Comparison of ENCODE assay signal across 17 cellular contexts in the genomic region with DNA sequence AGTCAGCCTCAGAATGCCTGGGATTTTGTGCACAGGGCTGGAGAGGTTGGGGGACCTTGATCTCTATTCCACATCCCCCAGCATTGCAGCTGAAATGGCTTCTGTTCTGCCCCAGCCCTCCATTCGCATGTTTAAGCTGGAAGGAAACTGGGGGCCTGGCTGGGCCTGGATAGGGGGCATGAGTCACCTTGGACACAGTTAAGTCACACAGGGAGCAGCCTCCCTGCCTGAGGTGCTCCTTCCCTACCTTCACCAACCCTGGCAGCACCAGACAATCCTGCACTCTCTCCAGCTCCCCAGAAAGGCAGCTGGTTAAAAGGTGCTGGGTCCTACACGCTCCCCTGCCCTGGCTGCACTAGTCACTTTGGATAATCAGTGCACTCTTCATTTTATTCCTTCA. TPM values are rescaled to one million over a fixed set of nuclear protein-coding genes. Genes with fewer than 3 reads are reported as not detected.
A peak's percentile ranks its signal among the peaks of the same experiment; 100 is the strongest.
DNase-seq lines count a peak whose midpoint lies in the region; ATAC-seq, FAIRE-seq and TF ChIP-seq lines count a peak whose summit lies in the region.
"Had no signal": no experiment of that assay in that cellular context is flagged by ENCODE, and none has a peak within 500 bp of the region (broad histone marks: within the 10 kb centered on the region; RNA-seq: fewer than 3 reads in every experiment).

No MANE protein-coding gene starts in this region.

- in situ Hi-C loops in HepG2 (cut with HindIII; ENCODE audit: extremely low pct_ligation_motif_present, low pct_unique_long_range_greater_than_20kb): loop anchor here (25.0 kb wide), 1 partner anchor 485 kb away; a partner anchor contains a TSS

- ATAC-seq in HG03571 (IDR thresholded peaks at IDR 0.05; ENCODE audit: unreplicated experiment) (no peak), HepG2 (no peak)

- peaks cover 3% of the 10 kb centered on the region for H3K27me3 Mint-ChIP-seq in brain
- H3K27me3 Mint-ChIP-seq: CD8-positive, alpha-beta memory T cell had no signal

- TF ChIP-seq RAD21 in HepG2 (CRISPR knock-in tag; IDR thresholded peaks at IDR 0.05): no peak

- no peaks in the 10 kb centered on the region for H3K36me3 ChIP-seq in HepG2 (replicated peaks in 1 of 2; ENCODE audit: control insufficient read depth in 1 of 2, insufficient read depth in 2 of 2, low read length in 2 of 2)

- H3K4me3 ChIP-seq in HepG2 (replicated peaks in 1 of 3; ENCODE audit: insufficient read depth in 1 of 3, low read depth in 2 of 3, low read length in 3 of 3): no peak overlapping the region

- no peaks in the 10 kb centered on the region for H3K9me3 ChIP-seq in HepG2 (ENCODE audit: low read length)

- H3K9ac ChIP-seq in HepG2 (ENCODE audit: insufficient read depth, low read depth, low read length): no peak overlapping the region

- no peak for FAIRE-seq in HepG2 (lab: Jason Lieb, UNC)

- H3K27me3 ChIP-seq in layer of hippocampus (ENCODE audit: control insufficient read depth, insufficient read depth, low read length) (no peaks in the 10 kb centered on the region), HepG2 (ENCODE audit: control insufficient read depth in 1 of 2, insufficient read depth in 2 of 2, low read length in 2 of 2) (no peaks in the 10 kb centered on the region)

- H3K27ac Mint-ChIP-seq in brain: peak overlapping the region; percentile 96 to 99 (median 99)

- POLR2A ChIA-PET in HepG2 (lab: Yijun Ruan, JAX): no interaction called here

- TF ChIP-seq POLR2A in HepG2 (IDR thresholded peaks at IDR 0.05; ENCODE audit: insufficient read depth in 1 of 2, low read depth in 2 of 2, low read length in 2 of 2): no peak

- H3K4me1 ChIP-seq in HepG2 (ENCODE audit: insufficient read depth, low read length): peaks cover 36% of the 10 kb centered on the region

- H3K4me3 Mint-ChIP-seq in brain: peak overlapping the region in 4 of 5 experiments; percentile 67 to 90 (median 86)
- H3K4me3 Mint-ChIP-seq: CD8-positive, alpha-beta memory T cell had no signal

- H3K9me3 Mint-ChIP-seq in brain: no peaks in the 10 kb centered on the region
- H3K9me3 Mint-ChIP-seq: CD8-positive, alpha-beta memory T cell had no signal

- TF ChIP-seq EP300 in HepG2 (IDR thresholded peaks at IDR 0.05; ENCODE audit: low read depth in 2 of 2, low read length in 2 of 2) (no peak), HepG2 (CRISPR knock-in tag; IDR thresholded peaks at IDR 0.05; ENCODE audit: borderline replicate concordance) (no peak)

- CTCF ChIA-PET in HepG2 (lab: Yijun Ruan, JAX; ENCODE audit: low intra/inter-chr PET ratio, low total read pairs): no interaction called here

- H3K36me3 Mint-ChIP-seq in brain: no peaks in the 10 kb centered on the region
- H3K36me3 Mint-ChIP-seq: CD8-positive, alpha-beta memory T cell had no signal

- intact Hi-C loops in HepG2 (cut with micrococcal nuclease; ENCODE audit: unreplicated experiment): loop anchor here (5.0 kb wide), 1 partner anchor 160 kb away; no protein-coding TSS in a partner anchor

- peak; percentile 44 for DNase-seq in ELR (ENCODE audit: low read depth)
- DNase-seq in OCI-M1 (lab: John Stamatoyannopoulos, UW): no peak
- DNase-seq in AG20443 (ENCODE audit: low spot score): no peak
- no peak for DNase-seq in HepG2 (ENCODE audit: low spot score)
- DNase-seq: CD8-positive, alpha-beta memory T cell; DMS53; GOT3; KG1; MV-4-11; NCI-H1694 treated with DMSO at 0.1 percent for 48 hours; NCI-H2107; NCI-H510A; NCI-H774 had no signal

- no peaks in the 10 kb centered on the region for H3K79me2 ChIP-seq in HepG2 (ENCODE audit: insufficient read depth, low read length)

- no TSS peak for BruUV-seq in HepG2 (replicated peaks; lab: Mats Ljungman, UMichigan)

- peaks cover 63% of the 10 kb centered on the region for H3K4me1 Mint-ChIP-seq in brain

- 20% methylated on average over 1 of the region's 2 CpGs for WGBS in HepG2 (ENCODE audit: low lambda C conversion rate)

- H4K20me1 ChIP-seq in HepG2 (ENCODE audit: insufficient read depth, low read length): no peaks in the 10 kb centered on the region

- H2AFZ ChIP-seq in HepG2 (ENCODE audit: low read length): no peak overlapping the region

- H3K27ac ChIP-seq in layer of hippocampus (ENCODE audit: low read depth, low read length): peak overlapping the region; percentile 85
- H3K27ac ChIP-seq in HepG2 (ENCODE audit: extremely low read length, insufficient read depth, low read length): no peak overlapping the region

- TF ChIP-seq CTCF in brain (conservative IDR thresholded peaks at IDR 0.05): no peak
- no peak for TF ChIP-seq CTCF in HepG2 (CRISPR knock-in tag; IDR thresholded peaks at IDR 0.05)

- no peak overlapping the region for H3K4me2 ChIP-seq in HepG2 (ENCODE audit: low read depth, low read length)

RNA-seq across cellular contexts. Expression of a gene that starts 5.8 kb away (rescaled TPM):
- 40.5 TPM for polyA plus RNA-seq in brain (ENCODE audit: insufficient read depth, low read depth, low replicate concordance)
- 37.3 and 41.8 TPM in 2 replicates for total RNA-seq in HepG2 (2016; rRNA removed; fragmentation: Illumina TruSeq; extraction: Trizol)
- 13.0 and 13.7 TPM in 2 replicates for total RNA-seq in HepG2 (2016; cell fraction: cytosol; rRNA removed; fragmentation: Illumina TruSeq; extraction: Trizol; ENCODE audit: low read depth)
- 37.1 and 38.5 TPM in 2 replicates for total RNA-seq in HepG2 (2016; cell fraction: insoluble cytoplasmic fraction; rRNA removed; fragmentation: Illumina TruSeq; extraction: Trizol)
- 17.3 and 25.3 TPM in 2 replicates for total RNA-seq in HepG2 (2016; cell fraction: membrane; rRNA removed; fragmentation: Illumina TruSeq; extraction: Trizol)
- total RNA-seq in HepG2 (2016; cell fraction: nucleus; rRNA removed; fragmentation: Illumina TruSeq; extraction: Trizol): 25.4 and 26.0 TPM in 2 replicates
- polyA plus RNA-seq in HepG2 (2011; rRNA removed): 10.6 and 11.2 TPM in 2 replicates
- polyA plus RNA-seq in HepG2 (2011; cell fraction: cytosol; rRNA removed): 6.7 and 15.2 TPM in 2 replicates
- 15.5 and 21.0 TPM in 2 replicates for polyA plus RNA-seq in HepG2 (2011; cell fraction: nucleus; rRNA removed)
- 4.9 and 8.1 TPM in 2 replicates for polyA plus RNA-seq in HepG2 (2012)
- polyA plus RNA-seq in HepG2 (2016; cell fraction: cytosol; fragmentation: Illumina TruSeq; extraction: Trizol; ENCODE audit: low read depth): 11.6 and 12.9 TPM in 2 replicates
- 35.7 and 42.0 TPM in 2 replicates for polyA plus RNA-seq in HepG2 (2016; cell fraction: insoluble cytoplasmic fraction; fragmentation: Illumina TruSeq; extraction: Trizol; ENCODE audit: low read depth)
- 15.9 TPM in 2 replicates for polyA plus RNA-seq in HepG2 (2016; cell fraction: membrane; fragmentation: Illumina TruSeq; extraction: Trizol; ENCODE audit: low read depth)
- 29.0 and 31.5 TPM in 2 replicates for polyA plus RNA-seq in HepG2 (2016; cell fraction: nucleus; fragmentation: Illumina TruSeq; extraction: Trizol; ENCODE audit: insufficient read depth, low read depth)
- 31.7 and 74.0 TPM in 2 replicates for polyA minus RNA-seq in HepG2 (2011; rRNA and poly(A)+ RNA removed; ENCODE audit: low replicate concordance)
- 4.4 and 9.0 TPM in 2 replicates for polyA minus RNA-seq in HepG2 (2011; cell fraction: cytosol; rRNA and poly(A)+ RNA removed)
- polyA minus RNA-seq in HepG2 (2011; cell fraction: nucleus; rRNA and poly(A)+ RNA removed): 7.8 and 10.3 TPM in 2 replicates

RNA-seq across cellular contexts. Expression of a gene that starts 16.5 kb away (rescaled TPM):
- polyA plus RNA-seq in brain (ENCODE audit: insufficient read depth, low read depth, low replicate concordance) (289 TPM), HepG2 (2011; rRNA removed) (0.04 and 0.08 TPM in 2 replicates)
- not detected in 2 replicates for total RNA-seq in HepG2 (2016; rRNA removed; fragmentation: Illumina TruSeq; extraction: Trizol)
- total RNA-seq in HepG2 (2016; cell fraction: cytosol; rRNA removed; fragmentation: Illumina TruSeq; extraction: Trizol; ENCODE audit: low read depth): not detected in 2 replicates
- not detected in 2 replicates for total RNA-seq in HepG2 (2016; cell fraction: insoluble cytoplasmic fraction; rRNA removed; fragmentation: Illumina TruSeq; extraction: Trizol)
- total RNA-seq in HepG2 (2016; cell fraction: membrane; rRNA removed; fragmentation: Illumina TruSeq; extraction: Trizol): 0.03 TPM in 1 of 2 replicates, not detected in the other
- not detected in 2 replicates for total RNA-seq in HepG2 (2016; cell fraction: nucleus; rRNA removed; fragmentation: Illumina TruSeq; extraction: Trizol)
- polyA plus RNA-seq in HepG2 (2011; cell fraction: cytosol; rRNA removed): 0.01 and 0.04 TPM in 2 replicates
- polyA plus RNA-seq in HepG2 (2011; cell fraction: nucleus; rRNA removed): 0.14 TPM in 1 of 2 replicates, not detected in the other
- polyA plus RNA-seq in HepG2 (2012): 0.08 TPM in 1 of 2 replicates, not detected in the other
- not detected in 2 replicates for polyA plus RNA-seq in HepG2 (2016; cell fraction: cytosol; fragmentation: Illumina TruSeq; extraction: Trizol; ENCODE audit: low read depth)
- polyA plus RNA-seq in HepG2 (2016; cell fraction: insoluble cytoplasmic fraction; fragmentation: Illumina TruSeq; extraction: Trizol; ENCODE audit: low read depth): 0.07 TPM in 1 of 2 replicates, not detected in the other
- 0.07 TPM in 1 of 2 replicates, not detected in the other for polyA plus RNA-seq in HepG2 (2016; cell fraction: membrane; fragmentation: Illumina TruSeq; extraction: Trizol; ENCODE audit: low read depth)
- polyA plus RNA-seq in HepG2 (2016; cell fraction: nucleus; fragmentation: Illumina TruSeq; extraction: Trizol; ENCODE audit: insufficient read depth, low read depth): 0.09 TPM in 1 of 2 replicates, not detected in the other
- 0.04 and 2.7 TPM in 2 replicates for polyA minus RNA-seq in HepG2 (2011; rRNA and poly(A)+ RNA removed; ENCODE audit: low replicate concordance)
- not detected in 2 replicates for polyA minus RNA-seq in HepG2 (2011; cell fraction: cytosol; rRNA and poly(A)+ RNA removed)
- polyA minus RNA-seq in HepG2 (2011; cell fraction: nucleus; rRNA and poly(A)+ RNA removed): not detected in 2 replicates
- polyA plus RNA-seq: CD8-positive, alpha-beta memory T cell had no signal

RNA-seq across cellular contexts. Expression of a gene that starts 26.1 kb away (rescaled TPM):
- polyA plus RNA-seq in brain (ENCODE audit: insufficient read depth, low read depth, low replicate concordance) (1.4 TPM), HepG2 (2011; rRNA removed) (0.22 and 0.29 TPM in 2 replicates)
- 0.11 TPM in 1 of 2 replicates, not detected in the other for total RNA-seq in HepG2 (2016; rRNA removed; fragmentation: Illumina TruSeq; extraction: Trizol)
- total RNA-seq in HepG2 (2016; cell fraction: cytosol; rRNA removed; fragmentation: Illumina TruSeq; extraction: Trizol; ENCODE audit: low read depth): 0.10 TPM in 1 of 2 replicates, not detected in the other
- total RNA-seq in HepG2 (2016; cell fraction: insoluble cytoplasmic fraction; rRNA removed; fragmentation: Illumina TruSeq; extraction: Trizol): 0.17 TPM in 1 of 2 replicates, not detected in the other
- 0.07 and 0.09 TPM in 2 replicates for total RNA-seq in HepG2 (2016; cell fraction: membrane; rRNA removed; fragmentation: Illumina TruSeq; extraction: Trizol)
- 0.25 and 0.38 TPM in 2 replicates for total RNA-seq in HepG2 (2016; cell fraction: nucleus; rRNA removed; fragmentation: Illumina TruSeq; extraction: Trizol)
- polyA plus RNA-seq in HepG2 (2011; cell fraction: cytosol; rRNA removed): 0.03 and 0.04 TPM in 2 replicates
- 1.2 and 1.7 TPM in 2 replicates for polyA plus RNA-seq in HepG2 (2011; cell fraction: nucleus; rRNA removed)
- polyA plus RNA-seq in HepG2 (2012): 0.16 and 0.31 TPM in 2 replicates
- polyA plus RNA-seq in HepG2 (2016; cell fraction: cytosol; fragmentation: Illumina TruSeq; extraction: Trizol; ENCODE audit: low read depth): not detected in 2 replicates
- polyA plus RNA-seq in HepG2 (2016; cell fraction: insoluble cytoplasmic fraction; fragmentation: Illumina TruSeq; extraction: Trizol; ENCODE audit: low read depth): 0.05 TPM in 1 of 2 replicates, not detected in the other
- 0.05 and 0.06 TPM in 2 replicates for polyA plus RNA-seq in HepG2 (2016; cell fraction: membrane; fragmentation: Illumina TruSeq; extraction: Trizol; ENCODE audit: low read depth)
- polyA plus RNA-seq in HepG2 (2016; cell fraction: nucleus; fragmentation: Illumina TruSeq; extraction: Trizol; ENCODE audit: insufficient read depth, low read depth): 1.1 and 1.2 TPM in 2 replicates
- polyA minus RNA-seq in HepG2 (2011; rRNA and poly(A)+ RNA removed; ENCODE audit: low replicate concordance): 0.46 and 1.4 TPM in 2 replicates
- polyA minus RNA-seq in HepG2 (2011; cell fraction: cytosol; rRNA and poly(A)+ RNA removed): 0.20 TPM in 1 of 2 replicates, not detected in the other
- 0.26 and 0.37 TPM in 2 replicates for polyA minus RNA-seq in HepG2 (2011; cell fraction: nucleus; rRNA and poly(A)+ RNA removed)

RNA-seq across cellular contexts. Expression of a gene that starts 37.8 kb away (rescaled TPM):
- 4.1 TPM for polyA plus RNA-seq in brain (ENCODE audit: insufficient read depth, low read depth, low replicate concordance)
- not detected in 2 replicates for total RNA-seq in HepG2 (2016; rRNA removed; fragmentation: Illumina TruSeq; extraction: Trizol)
- not detected in 2 replicates for total RNA-seq in HepG2 (2016; cell fraction: cytosol; rRNA removed; fragmentation: Illumina TruSeq; extraction: Trizol; ENCODE audit: low read depth)
- total RNA-seq in HepG2 (2016; cell fraction: insoluble cytoplasmic fraction; rRNA removed; fragmentation: Illumina TruSeq; extraction: Trizol): not detected in 2 replicates
- not detected in 2 replicates for total RNA-seq in HepG2 (2016; cell fraction: membrane; rRNA removed; fragmentation: Illumina TruSeq; extraction: Trizol)
- total RNA-seq in HepG2 (2016; cell fraction: nucleus; rRNA removed; fragmentation: Illumina TruSeq; extraction: Trizol): not detected in 2 replicates
- polyA plus RNA-seq in HepG2 (2011; rRNA removed): not detected in 2 replicates
- not detected in 2 replicates for polyA plus RNA-seq in HepG2 (2011; cell fraction: cytosol; rRNA removed)
- polyA plus RNA-seq in HepG2 (2011; cell fraction: nucleus; rRNA removed): not detected in 2 replicates
- not detected in 2 replicates for polyA plus RNA-seq in HepG2 (2012)
- polyA plus RNA-seq in HepG2 (2016; cell fraction: cytosol; fragmentation: Illumina TruSeq; extraction: Trizol; ENCODE audit: low read depth): not detected in 2 replicates
- not detected in 2 replicates for polyA plus RNA-seq in HepG2 (2016; cell fraction: insoluble cytoplasmic fraction; fragmentation: Illumina TruSeq; extraction: Trizol; ENCODE audit: low read depth)
- polyA plus RNA-seq in HepG2 (2016; cell fraction: membrane; fragmentation: Illumina TruSeq; extraction: Trizol; ENCODE audit: low read depth): not detected in 2 replicates
- not detected in 2 replicates for polyA plus RNA-seq in HepG2 (2016; cell fraction: nucleus; fragmentation: Illumina TruSeq; extraction: Trizol; ENCODE audit: insufficient read depth, low read depth)
- not detected in 2 replicates for polyA minus RNA-seq in HepG2 (2011; rRNA and poly(A)+ RNA removed; ENCODE audit: low replicate concordance)
- not detected in 2 replicates for polyA minus RNA-seq in HepG2 (2011; cell fraction: cytosol; rRNA and poly(A)+ RNA removed)
- not detected in 2 replicates for polyA minus RNA-seq in HepG2 (2011; cell fraction: nucleus; rRNA and poly(A)+ RNA removed)
- total RNA-seq: SK-MEL-5 had no signal
- polyA plus RNA-seq: CD8-positive, alpha-beta memory T cell had no signal

Comparison
In these comparisons a context has a peak if more than half of its experiments do, and no peak if none do; other contexts are left out.
1. RNA of a gene that starts 16.5 kb away (polyA plus RNA-seq): 289 TPM in brain (single experiment); 0.01 to 0.14 TPM in HepG2; every median in the first group is over 100 times any median in the second.